In genomic region chr3:30493912-30494311, GRCh38 we compare ENCODE assay signal across 13 cellular contexts.
DNase-seq lines count a peak whose midpoint lies in the region; ATAC-seq and TF ChIP-seq lines count a peak whose summit lies in the region.
"Had no signal": no experiment of that assay in that cellular context is flagged by ENCODE, and none has a peak within 500 bp of the region (broad histone marks: within the 10 kb centered on the region; RNA-seq: fewer than 3 reads in every experiment).

No MANE protein-coding gene starts in this region.

- no peaks in the 10 kb centered on the region for H3K36me3 Mint-ChIP-seq in memory B cell

- ATAC-seq in memory B cell (ENCODE audit: low read depth) (no peak), thoracic aorta (ENCODE audit: insufficient number of reproducible peaks, low FRiP score, low read depth) (peak; percentile 66), GM18873 (IDR thresholded peaks at IDR 0.05; ENCODE audit: low FRiP score, unreplicated experiment) (no peak), HG03342 (IDR thresholded peaks at IDR 0.05; ENCODE audit: unreplicated experiment) (no peak)

- no peaks in the 10 kb centered on the region for H3K36me3 ChIP-seq in thoracic aorta

- peaks cover 5% of the 10 kb centered on the region for H3K9me3 Mint-ChIP-seq in memory B cell

- H3K27ac Mint-ChIP-seq in memory B cell = peak overlapping the region; percentile 95

- H3K27ac ChIP-seq in thoracic aorta = peak overlapping the region; percentile 84 to 92

- peak; percentile 17 for DNase-seq in NCI-H2171 (lab: John Stamatoyannopoulos, UW)
- DNase-seq in epithelial cell of esophagus (ENCODE audit: low read depth) = peak; percentile 35
- no peak for DNase-seq in memory B cell (ENCODE audit: low spot score in 2 of 2)
- no peak for DNase-seq in thoracic aorta (ENCODE audit: low spot score)
- DNase-seq in amygdala (lab: John Stamatoyannopoulos, UW) = no peak
- DNase-seq in activated CD4-positive, CD25-positive, alpha-beta regulatory T cell treated with anti-CD3 and anti-CD28 coated beads, Interleukin-2, amount 50 U/mL, for 72 hours = no peak
- DNase-seq: DMS153, hippocampal formation, Kasumi-1, NCI-H524, SW 1271 had no signal

- no peaks in the 10 kb centered on the region for H3K9me3 ChIP-seq in thoracic aorta

- H3K4me3 Mint-ChIP-seq in memory B cell = no peak overlapping the region

- H3K27me3 ChIP-seq in thoracic aorta (replicated peaks; ENCODE audit: insufficient read depth) = no peaks in the 10 kb centered on the region

- TF ChIP-seq CTCF in epithelial cell of esophagus (IDR thresholded peaks at IDR 0.05; ENCODE audit: insufficient read depth, low read depth, low read length, missing control alignments) = no peak
- no peak for TF ChIP-seq CTCF in thoracic aorta (IDR thresholded peaks at IDR 0.05)

- peaks cover 24% of the 10 kb centered on the region for H3K4me1 Mint-ChIP-seq in memory B cell

- peaks cover 52 to 74% of the 10 kb centered on the region in 2 donors for H3K4me1 ChIP-seq in thoracic aorta (ENCODE audit: control insufficient read depth in 1 of 2, low read depth in 2 of 2)

- H3K4me3 ChIP-seq in epithelial cell of esophagus (ENCODE audit: low read length) (no peak overlapping the region), thoracic aorta (no peak overlapping the region)

- no peaks in the 10 kb centered on the region for H3K27me3 Mint-ChIP-seq in memory B cell

Comparison
In these comparisons a context has a peak if more than half of its experiments do, and no peak if none do; other contexts are left out.
1. DNase-seq: peak in NCI-H2171 (single experiment) and epithelial cell of esophagus (single experiment); none in memory B cell (0 of 2), thoracic aorta (single experiment), amygdala (0 of 56) and activated CD4-positive, CD25-positive, alpha-beta regulatory T cell treated with anti-CD3 and anti-CD28 coated beads, Interleukin-2, amount 50 U/mL, for 72 hours (single experiment).